ENCODE assay signal across 20 cellular contexts in genomic region chr4:140675599-140676231, GRCh38.
A peak's percentile ranks its signal among the peaks of the same experiment; 100 is the strongest.
DNase-seq lines count a peak whose midpoint lies in the region; ATAC-seq, FAIRE-seq and TF ChIP-seq lines count a peak whose summit lies in the region.
"Had no signal": no experiment of that assay in that cellular context is flagged by ENCODE, and none has a peak within 500 bp of the region (broad histone marks: within the 10 kb centered on the region; RNA-seq: fewer than 3 reads in every experiment).

No MANE protein-coding gene starts in this region.

- no TSS peak for BruUV-seq in GM12878 (replicated peaks; lab: Mats Ljungman, UMichigan)

- H3K4me2 ChIP-seq in GM12878 (ENCODE audit: control insufficient read depth, insufficient read depth) = no peak overlapping the region

- H3K9ac ChIP-seq in GM12878 (ENCODE audit: control insufficient read depth, insufficient read depth, low read length) = no peak overlapping the region

- H3K27me3 ChIP-seq in GM12878 (replicated peaks in 1 of 2; ENCODE audit: control insufficient read depth in 2 of 2, insufficient read depth in 2 of 2, low read length in 1 of 2) (no peaks in the 10 kb centered on the region), kidney epithelial cell (ENCODE audit: control insufficient read depth, insufficient read depth, low read length) (no peaks in the 10 kb centered on the region)
- H3K27me3 ChIP-seq: breast epithelium, dorsolateral prefrontal cortex, ovary had no signal

- DNase-seq in Daoy (ENCODE audit: low read depth) (peak; percentile 3), GM12878 (ENCODE audit: low read depth, low spot score) (no peak), kidney epithelial cell (ENCODE audit: low read depth) (peak; percentile 29), DMS114 treated with DMSO at 0.1 percent for 48 hours (lab: John Stamatoyannopoulos, UW; ENCODE audit: unreplicated experiment) (no peak), GM03348 (ENCODE audit: low spot score) (no peak), NCI-H1436 treated with DMSO at 0.1 percent for 48 hours (lab: John Stamatoyannopoulos, UW) (no peak)
- DNase-seq: activated CD4-positive, alpha-beta T cell treated with anti-CD3 and anti-CD28 coated beads, Interleukin-2, amount 10 ng/mL, durations not matched to agents 24 days and 14 days; activated naive CD4-positive, alpha-beta T cell treated with anti-CD3 and anti-CD28 coated beads, Interleukin-2, amount 10 ng/mL, durations not matched to agents 7 days and 5 days; CD4-positive, alpha-beta T cell; DMS79 treated with DMSO at 0.1 percent for 48 hours; dorsolateral prefrontal cortex; KG1; NCI-H1105; NCI-H774; ovary; stimulated activated CD4-positive, alpha-beta T cell treated with anti-CD3 and anti-CD28 coated beads, Interleukin-4, amount 100 ng/mL, for 1 hour had no signal

- intact Hi-C loops in GM12878 (cut with micrococcal nuclease; ENCODE audit: unreplicated experiment) = no loop called here

- TF ChIP-seq EP300 in GM12878 (IDR thresholded peaks at IDR 0.05; ENCODE audit: borderline replicate concordance in 1 of 2, control insufficient read depth in 1 of 2, low read depth in 2 of 2, low read length in 2 of 2) = no peak

- H3K4me3 ChIP-seq in GM12878 = no peak overlapping the region
- no peak overlapping the region for H3K4me3 ChIP-seq in kidney epithelial cell (ENCODE audit: low read depth, low read length)
- H3K4me3 ChIP-seq: breast epithelium, dorsolateral prefrontal cortex, ovary had no signal

- no peak for TF ChIP-seq POLR2A in GM12878 (IDR thresholded peaks at IDR 0.05; ENCODE audit: low read depth, low read length)

- no peaks in the 10 kb centered on the region for H4K20me1 ChIP-seq in GM12878 (ENCODE audit: control insufficient read depth, insufficient read depth)

- in situ Hi-C loops in GM12878 (cut with MboI) = no loop called here

- WGBS in GM12878 (ENCODE audit: insufficient coverage, insufficient replicate concordance, low lambda C conversion rate, missing lambda C conversion rate) = 37% methylated on average over 4 of the region's 4 CpGs

- TF ChIP-seq CTCF in GM12878 (IDR thresholded peaks at IDR 0.05 in 2 of 3, conservative IDR thresholded peaks at IDR 0.05 in 1 of 3; ENCODE audit: control insufficient read depth in 2 of 3, extremely low read depth in 1 of 3, insufficient read depth in 1 of 3, low read depth in 3 of 3, low read length in 3 of 3) (no peak), kidney epithelial cell (IDR thresholded peaks at IDR 0.05; ENCODE audit: insufficient read depth, low read length, poor library complexity, severe bottlenecking) (no peak)

- H2AFZ ChIP-seq in GM12878 (ENCODE audit: control insufficient read depth, low read depth, low read length) = no peak overlapping the region; the same call in 1 of the 2 replicates

- TF ChIP-seq RAD21 in GM12878 (IDR thresholded peaks at IDR 0.05; ENCODE audit: insufficient read depth, low read depth, low read length) = no peak

- FAIRE-seq in GM12878 (lab: Jason Lieb, UNC) = peak; percentile 44

- H3K36me3 ChIP-seq in GM12878 (ENCODE audit: control insufficient read depth in 2 of 2, insufficient read depth in 2 of 2, low read length in 1 of 2) (peaks cover 0 to 4% of the 10 kb centered on the region in 2 experiments; a peak in 2 of 4 replicates), kidney epithelial cell (ENCODE audit: control insufficient read depth, insufficient read depth, low read length) (no peaks in the 10 kb centered on the region)
- H3K36me3 ChIP-seq: ovary had no signal

- H3K27ac ChIP-seq in GM12878 (ENCODE audit: control insufficient read depth, insufficient read depth) = no peak overlapping the region
- H3K27ac ChIP-seq: dorsolateral prefrontal cortex, HL-60, ovary had no signal

- SMC1A ChIA-PET in GM12878 (lab: Charles Lee; ENCODE audit: uncharacterized antibody, unreplicated experiment) = no interaction called here

- CTCF ChIA-PET in GM12878 (lab: Yijun Ruan, JAX) = no interaction called here

- H3K9me3 ChIP-seq in GM12878 (replicated peaks; ENCODE audit: control insufficient read depth, insufficient read depth, low read length) = no peaks in the 10 kb centered on the region
- H3K9me3 ChIP-seq: breast epithelium, ovary had no signal

- H3K79me2 ChIP-seq in GM12878 (ENCODE audit: control insufficient read depth, insufficient read depth, low read length) = no peaks in the 10 kb centered on the region

- POLR2A ChIA-PET in GM12878 (lab: Charles Lee) = no interaction called here

- ATAC-seq in GM21825 (IDR thresholded peaks at IDR 0.05; ENCODE audit: unreplicated experiment) (peak; percentile 67), GM12878 (0 out of 3 replicates have a peak, but pooled peaks have one; percentile 20), HG03039 (IDR thresholded peaks at IDR 0.05; ENCODE audit: unreplicated experiment) (no peak)

- no peaks in the 10 kb centered on the region for H3K4me1 ChIP-seq in GM12878 (ENCODE audit: control insufficient read depth, insufficient read depth, low read length)
- H3K4me1 ChIP-seq: breast epithelium had no signal

- RAD21 ChIA-PET in GM12878 (lab: Charles Lee; ENCODE audit: unreplicated experiment) = interaction anchor here (1.1 kb wide), 1 partner anchor 68 kb away, joined by 3 read pairs; no protein-coding TSS in a partner anchor

TF ChIP-seq in GM12878, 131 proteins besides CTCF, POLR2A, EP300 and RAD21:
- TF ChIP-seq SUPT20H (IDR thresholded peaks at IDR 0.05; ENCODE audit: borderline replicate concordance, control insufficient read depth, low read depth, low read length) (no peak), LARP7 (IDR thresholded peaks at IDR 0.05) (no peak), CEBPB (IDR thresholded peaks at IDR 0.05; ENCODE audit: borderline replicate concordance in 1 of 2, low read depth in 2 of 2, low read length in 2 of 2) (no peak), NR2F1 (conservative IDR thresholded peaks at IDR 0.05) (no peak), RELB (IDR thresholded peaks at IDR 0.05; ENCODE audit: low read depth) (no peak)
- TF ChIP-seq, protein P1, sequence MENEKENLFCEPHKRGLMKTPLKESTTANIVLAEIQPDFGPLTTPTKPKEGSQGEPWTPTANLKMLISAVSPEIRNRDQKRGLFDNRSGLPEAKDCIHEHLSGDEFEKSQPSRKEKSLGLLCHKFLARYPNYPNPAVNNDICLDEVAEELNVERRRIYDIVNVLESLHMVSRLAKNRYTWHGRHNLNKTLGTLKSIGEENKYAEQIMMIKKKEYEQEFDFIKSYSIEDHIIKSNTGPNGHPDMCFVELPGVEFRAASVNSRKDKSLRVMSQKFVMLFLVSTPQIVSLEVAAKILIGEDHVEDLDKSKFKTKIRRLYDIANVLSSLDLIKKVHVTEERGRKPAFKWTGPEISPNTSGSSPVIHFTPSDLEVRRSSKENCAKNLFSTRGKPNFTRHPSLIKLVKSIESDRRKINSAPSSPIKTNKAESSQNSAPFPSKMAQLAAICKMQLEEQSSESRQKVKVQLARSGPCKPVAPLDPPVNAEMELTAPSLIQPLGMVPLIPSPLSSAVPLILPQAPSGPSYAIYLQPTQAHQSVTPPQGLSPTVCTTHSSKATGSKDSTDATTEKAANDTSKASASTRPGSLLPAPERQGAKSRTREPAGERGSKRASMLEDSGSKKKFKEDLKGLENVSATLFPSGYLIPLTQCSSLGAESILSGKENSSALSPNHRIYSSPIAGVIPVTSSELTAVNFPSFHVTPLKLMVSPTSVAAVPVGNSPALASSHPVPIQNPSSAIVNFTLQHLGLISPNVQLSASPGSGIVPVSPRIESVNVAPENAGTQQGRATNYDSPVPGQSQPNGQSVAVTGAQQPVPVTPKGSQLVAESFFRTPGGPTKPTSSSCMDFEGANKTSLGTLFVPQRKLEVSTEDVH (IDR thresholded peaks at IDR 0.05; ENCODE audit: low read depth, partially characterized antibody) = no peak

Comparison
In these comparisons a context has a peak if more than half of its experiments do, and no peak if none do; other contexts are left out.
1. DNase-seq: peak in Daoy (single experiment) and kidney epithelial cell (single experiment); none in GM12878 (single experiment), DMS114 treated with DMSO at 0.1 percent for 48 hours (single experiment), GM03348 (single experiment) and NCI-H1436 treated with DMSO at 0.1 percent for 48 hours (single experiment).